In the genomic region with DNA sequence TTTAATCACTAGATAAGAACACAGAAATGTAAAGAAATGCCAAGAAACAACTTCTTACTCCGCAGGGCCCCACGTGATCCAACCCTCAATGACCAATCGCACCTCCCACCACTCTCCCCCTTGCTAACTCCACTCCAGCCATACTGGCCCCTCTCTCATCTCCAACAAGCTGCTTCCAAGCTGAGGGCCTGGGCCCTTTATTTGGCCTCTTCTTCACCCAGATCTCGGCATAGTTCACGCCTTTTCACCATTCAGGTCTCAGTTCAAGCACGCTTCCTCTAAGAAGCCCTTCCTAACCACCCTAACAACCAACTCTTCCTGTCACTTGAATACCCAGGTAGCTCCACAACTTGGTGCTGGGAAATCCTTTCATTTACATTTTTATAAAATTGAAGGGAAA, we compare ENCODE assay signal across 23 cellular contexts.
"Had no signal": no experiment of that assay in that cellular context is flagged by ENCODE, and none has a peak within 500 bp of the region (broad histone marks: within the 10 kb centered on the region; RNA-seq: fewer than 3 reads in every experiment).

No MANE protein-coding gene starts in this region.

- H3K36me3 ChIP-seq: heart left ventricle, lower lobe of right lung, neutrophil, ovary, prostate gland, tibial artery had no signal

- H3K27me3 ChIP-seq: heart left ventricle, neutrophil, ovary, tibial artery had no signal

- H3K36me3 Mint-ChIP-seq: naive B cell had no signal

- H3K27me3 Mint-ChIP-seq: activated naive CD8-positive, alpha-beta T cell; activated T-cell treated with anti-CD3 and anti-CD28 coated beads, Interleukin-2, amount 50 U/mL, for 24 hours; activated T-helper 17 cell treated with anti-CD3 and anti-CD28 coated beads, Interleukin-2, amount 50 U/mL, for 72 hours; stimulated activated naive CD8-positive, alpha-beta T cell treated with anti-CD3 and anti-CD28 coated beads, Interleukin-15, Interleukin-2, amounts not matched to agents 100 ng/mL and 50 ng/mL, for 24 hours; T-cell had no signal

- DNase-seq: activated CD4-positive, alpha-beta T cell treated with anti-CD3 and anti-CD28 coated beads for 1 hour; activated CD4-positive, alpha-beta T cell treated with anti-CD3 and anti-CD28 coated beads, Interleukin-2, amount 50 U/mL, for 1 hour; activated CD8-positive, alpha-beta memory T cell treated with anti-CD3 and anti-CD28 coated beads, Interleukin-2, amount 50 U/mL, for 4 hours; activated naive CD4-positive, alpha-beta T cell; activated T-cell treated with anti-CD3 and anti-CD28 coated beads, Interleukin-2, amount 50 U/mL, for 24 hours; amniotic stem cell; cerebellar nuclear complex; heart left ventricle; left colon; lower lobe of right lung; naive B cell; ovary; stimulated activated CD4-positive, alpha-beta T cell treated with anti-CD3 and anti-CD28 coated beads, Interleukin-12 subunit alpha, Interleukin-12 subunit beta, amount 100 ng/mL, for 4 hours; stimulated activated CD4-positive, alpha-beta T cell treated with anti-CD3 and anti-CD28 coated beads, Interleukin-4, amount 100 ng/mL, for 4 hours; T-cell; T-helper 9 cell; tibial artery had no signal

- ATAC-seq: activated T-helper 17 cell treated with anti-CD3 and anti-CD28 coated beads, Interleukin-2, amount 50 U/mL, for 72 hours; heart left ventricle; left colon; lower lobe of right lung; T-cell had no signal

- H3K27ac ChIP-seq: coronary artery, heart left ventricle, lower lobe of right lung, neutrophil, ovary, prostate gland, tibial artery had no signal

- H3K27ac Mint-ChIP-seq: activated naive CD8-positive, alpha-beta T cell; activated T-cell treated with anti-CD3 and anti-CD28 coated beads, Interleukin-2, amount 50 U/mL, for 24 hours; activated T-helper 17 cell treated with anti-CD3 and anti-CD28 coated beads, Interleukin-2, amount 50 U/mL, for 72 hours; naive B cell; stimulated activated naive CD8-positive, alpha-beta T cell treated with anti-CD3 and anti-CD28 coated beads, Interleukin-15, Interleukin-2, amounts not matched to agents 100 ng/mL and 50 ng/mL, for 24 hours; T-cell had no signal

- H3K4me1 Mint-ChIP-seq: activated T-helper 17 cell treated with anti-CD3 and anti-CD28 coated beads, Interleukin-2, amount 50 U/mL, for 72 hours; naive B cell had no signal

- H3K9me3 ChIP-seq: heart left ventricle, lower lobe of right lung, neutrophil, ovary, prostate gland, tibial artery had no signal

- H3K4me3 ChIP-seq: coronary artery, heart left ventricle, lower lobe of right lung, ovary, prostate gland, tibial artery had no signal

- H3K9me3 Mint-ChIP-seq: activated T-cell treated with anti-CD3 and anti-CD28 coated beads, Interleukin-2, amount 50 U/mL, for 24 hours; activated T-helper 17 cell treated with anti-CD3 and anti-CD28 coated beads, Interleukin-2, amount 50 U/mL, for 72 hours; naive B cell; stimulated activated naive CD8-positive, alpha-beta T cell treated with anti-CD3 and anti-CD28 coated beads, Interleukin-15, Interleukin-2, amounts not matched to agents 100 ng/mL and 50 ng/mL, for 24 hours; T-cell had no signal

- H3K4me3 Mint-ChIP-seq: activated naive CD8-positive, alpha-beta T cell; activated T-cell treated with anti-CD3 and anti-CD28 coated beads, Interleukin-2, amount 50 U/mL, for 24 hours; activated T-helper 17 cell treated with anti-CD3 and anti-CD28 coated beads, Interleukin-2, amount 50 U/mL, for 72 hours; naive B cell; stimulated activated naive CD8-positive, alpha-beta T cell treated with anti-CD3 and anti-CD28 coated beads, Interleukin-15, Interleukin-2, amounts not matched to agents 100 ng/mL and 50 ng/mL, for 24 hours; T-cell had no signal

- H3K4me1 ChIP-seq: prostate gland had no signal
